In the genomic region with DNA sequence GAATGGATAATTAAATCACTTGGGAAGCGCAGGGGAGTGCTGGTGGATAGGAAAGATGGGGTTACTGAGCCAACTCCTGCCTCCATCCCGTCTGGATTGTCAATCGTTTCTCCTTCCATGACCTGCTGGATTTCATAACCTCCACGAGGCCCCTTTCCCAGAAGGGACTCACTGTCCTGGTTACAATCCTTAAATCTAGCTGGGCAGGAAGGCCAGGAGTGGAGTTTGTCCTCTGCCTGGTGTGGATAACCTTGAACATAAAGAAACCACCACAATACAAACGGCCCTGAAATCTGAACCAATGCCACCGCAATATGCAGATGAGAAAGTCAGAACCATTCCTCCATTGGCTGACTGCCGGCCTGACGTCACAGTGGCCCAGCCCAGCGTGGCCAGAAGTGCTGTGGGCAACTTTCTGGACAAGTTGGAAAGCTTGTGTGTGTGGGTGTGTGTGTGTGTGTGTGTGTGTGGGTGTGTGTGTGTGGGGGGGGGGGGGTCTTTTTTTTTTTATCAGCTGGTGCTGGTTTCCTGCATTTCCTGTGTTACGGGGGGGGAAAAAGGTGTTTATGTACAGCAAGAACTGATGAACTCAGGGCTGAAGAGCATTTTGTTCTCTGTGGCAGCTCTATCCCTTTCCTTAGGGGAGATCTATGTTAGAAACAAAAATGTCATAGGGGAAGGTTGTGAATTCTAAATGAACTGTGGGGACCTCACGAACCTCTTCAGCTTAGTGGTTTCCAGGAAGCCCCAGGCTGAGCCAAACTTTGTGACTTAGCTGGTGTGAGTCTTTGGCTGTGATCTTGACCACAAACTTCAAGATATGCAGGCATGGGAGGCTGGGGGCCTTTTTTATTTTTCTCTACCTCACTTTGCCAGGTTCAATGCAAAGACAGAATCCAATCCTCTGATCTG, we compare ENCODE assay signal across 8 cellular contexts.
A peak's percentile ranks its signal among the peaks of the same experiment; 100 is the strongest.
DNase-seq lines count a peak whose midpoint lies in the region; ATAC-seq and TF ChIP-seq lines count a peak whose summit lies in the region.

No MANE protein-coding gene starts in this region.

- DNase-seq in NOMO-1 (lab: John Stamatoyannopoulos, UW; ENCODE audit: unreplicated experiment in 2 of 2) (peak; percentile 78 to 87), activated T-cell treated with anti-CD3 and anti-CD28 coated beads for 24 hours (ENCODE audit: low read depth) (peak; percentile 44), epithelial cell of proximal tubule (ENCODE audit: low read depth) (peak; percentile 74), mucosa of descending colon (peak; percentile 83 to 93 (median 86))
- DNase-seq in stimulated activated CD8-positive, alpha-beta memory T cell treated with anti-CD3 and anti-CD28 coated beads, Interleukin-15, amount 100 ng/mL, for 48 hours (ENCODE audit: low read depth in 2 of 2), result peak; percentile 51 to 58

- peaks cover 6% of the 10 kb centered on the region for H3K4me1 ChIP-seq in mucosa of descending colon (ENCODE audit: low read depth)

- no peak for TF ChIP-seq CTCF in epithelial cell of proximal tubule (conservative IDR thresholded peaks at IDR 0.05; ENCODE audit: low read depth, low read length)
- TF ChIP-seq CTCF in mucosa of descending colon (IDR thresholded peaks at IDR 0.05), result no peak

- no peaks in the 10 kb centered on the region for H3K36me3 ChIP-seq in mucosa of descending colon (ENCODE audit: low read depth)

- H3K4me3 ChIP-seq in epithelial cell of proximal tubule (ENCODE audit: low read depth, low read length) (peak overlapping the region; percentile 34), mucosa of descending colon (no peak overlapping the region)

- intact Hi-C loops in mucosa of descending colon (cut with DNase I, micrococcal nuclease), result no loop called here

- TF ChIP-seq POLR2A in GM18505 (IDR thresholded peaks at IDR 0.05; ENCODE audit: borderline replicate concordance, extremely low read depth, insufficient read depth, insufficient read length), result no peak

- no peaks in the 10 kb centered on the region for H3K9me3 ChIP-seq in mucosa of descending colon

- ATAC-seq in GM18505 (IDR thresholded peaks at IDR 0.05; ENCODE audit: unreplicated experiment), result peak; percentile 62
- ATAC-seq in HG03432 (IDR thresholded peaks at IDR 0.05; ENCODE audit: unreplicated experiment), result peak; percentile 79
- peak; percentile 99 for ATAC-seq in mucosa of descending colon
- no peak for ATAC-seq in HG03135 (IDR thresholded peaks at IDR 0.05; ENCODE audit: unreplicated experiment)
